Comparison of ENCODE assay signal across 1 cellular context in the genomic region with DNA sequence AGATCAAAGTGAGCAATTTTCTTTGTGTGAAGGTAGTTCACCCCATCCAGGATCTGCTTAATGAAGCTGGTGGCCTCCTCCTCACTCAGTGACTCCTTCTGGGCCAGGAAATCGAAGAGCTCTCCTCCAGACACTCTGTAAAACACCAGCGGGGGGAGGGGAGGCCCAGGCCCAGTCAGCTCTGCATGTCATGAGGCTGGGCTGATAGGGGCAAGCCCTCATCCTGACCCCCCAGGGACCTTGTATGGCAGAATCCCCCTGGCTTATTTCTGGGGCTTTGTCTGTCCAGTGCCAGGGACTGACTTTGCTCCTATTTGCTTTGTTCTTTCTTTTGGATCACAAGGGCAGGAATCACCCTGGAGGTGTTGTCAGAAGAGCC.
TF ChIP-seq lines count a peak whose summit lies in the region.

No MANE protein-coding gene starts in this region.

TF ChIP-seq in K562, 482 proteins besides CTCF, POLR2A, EP300 and RAD21 (continued from another document):
- TF ChIP-seq, protein P1, sequence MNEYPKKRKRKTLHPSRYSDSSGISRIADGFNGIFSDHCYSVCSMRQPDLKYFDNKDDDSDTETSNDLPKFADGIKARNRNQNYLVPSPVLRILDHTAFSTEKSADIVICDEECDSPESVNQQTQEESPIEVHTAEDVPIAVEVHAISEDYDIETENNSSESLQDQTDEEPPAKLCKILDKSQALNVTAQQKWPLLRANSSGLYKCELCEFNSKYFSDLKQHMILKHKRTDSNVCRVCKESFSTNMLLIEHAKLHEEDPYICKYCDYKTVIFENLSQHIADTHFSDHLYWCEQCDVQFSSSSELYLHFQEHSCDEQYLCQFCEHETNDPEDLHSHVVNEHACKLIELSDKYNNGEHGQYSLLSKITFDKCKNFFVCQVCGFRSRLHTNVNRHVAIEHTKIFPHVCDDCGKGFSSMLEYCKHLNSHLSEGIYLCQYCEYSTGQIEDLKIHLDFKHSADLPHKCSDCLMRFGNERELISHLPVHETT (CRISPR knock-in tag; conservative IDR thresholded peaks at IDR 0.05 in 1 of 2, IDR thresholded peaks at IDR 0.05 in 1 of 2): 0 out of 4 replicates have a peak, but pooled peaks of 1 of the 2 experiments have one; percentile 33
- TF ChIP-seq MIER1 (IDR thresholded peaks at IDR 0.05; ENCODE audit: low read depth) (no peak), JUN (IDR thresholded peaks at IDR 0.05; ENCODE audit: borderline replicate concordance, low read depth, low read length) (no peak), JUN (CRISPR knock-in tag; IDR thresholded peaks at IDR 0.05; ENCODE audit: borderline replicate concordance) (no peak), CREB3 (tag; conservative IDR thresholded peaks at IDR 0.05; ENCODE audit: low read depth) (no peak), KDM4B (IDR thresholded peaks at IDR 0.05; ENCODE audit: borderline replicate concordance in 2 of 2, low read depth in 1 of 2) (no peak), CHD2 (IDR thresholded peaks at IDR 0.05; ENCODE audit: low read depth, low read length) (no peak), THAP7 (CRISPR knock-in tag; IDR thresholded peaks at IDR 0.05) (no peak), MBD2 (IDR thresholded peaks at IDR 0.05; ENCODE audit: borderline replicate concordance, low read depth) (no peak), XRCC3 (IDR thresholded peaks at IDR 0.05) (no peak), ETV1 (tag; conservative IDR thresholded peaks at IDR 0.05; ENCODE audit: low read depth) (0 out of 2 replicates have a peak, but pooled peaks have one; percentile 4), TFAM (CRISPR knock-in tag; conservative IDR thresholded peaks at IDR 0.05) (no peak), DPF2 (IDR thresholded peaks at IDR 0.05) (no peak), CREM (IDR thresholded peaks at IDR 0.05; ENCODE audit: low read depth) (0 out of 2 replicates have a peak, but pooled peaks have one; percentile 12), ZNF511 (CRISPR knock-in tag; IDR thresholded peaks at IDR 0.05) (no peak), NR4A1 (CRISPR knock-in tag; IDR thresholded peaks at IDR 0.05) (no peak), NR4A1 (tag; IDR thresholded peaks at IDR 0.05) (no peak), BCOR (IDR thresholded peaks at IDR 0.05) (no peak), ZBTB7A (IDR thresholded peaks at IDR 0.05; ENCODE audit: borderline replicate concordance, control insufficient read depth, low read depth, low read length) (peak; percentile 36; the same call in 1 of the 2 replicates), ZNF212 (CRISPR knock-in tag; IDR thresholded peaks at IDR 0.05) (no peak), ZNF57 (CRISPR knock-in tag; IDR thresholded peaks at IDR 0.05) (no peak), ETV6 (IDR thresholded peaks at IDR 0.05; ENCODE audit: borderline replicate concordance in 1 of 2, low read depth in 2 of 2, low read length in 1 of 2) (no peak), ETV6 (CRISPR knock-in tag; IDR thresholded peaks at IDR 0.05; ENCODE audit: borderline replicate concordance) (no peak), RFX7 (CRISPR knock-in tag; IDR thresholded peaks at IDR 0.05) (no peak), HNRNPLL (IDR thresholded peaks at IDR 0.05; ENCODE audit: low read depth, low read length, poor library complexity, severe bottlenecking) (no peak), NFATC3 (IDR thresholded peaks at IDR 0.05) (no peak)
- TF ChIP-seq, protein P2, sequence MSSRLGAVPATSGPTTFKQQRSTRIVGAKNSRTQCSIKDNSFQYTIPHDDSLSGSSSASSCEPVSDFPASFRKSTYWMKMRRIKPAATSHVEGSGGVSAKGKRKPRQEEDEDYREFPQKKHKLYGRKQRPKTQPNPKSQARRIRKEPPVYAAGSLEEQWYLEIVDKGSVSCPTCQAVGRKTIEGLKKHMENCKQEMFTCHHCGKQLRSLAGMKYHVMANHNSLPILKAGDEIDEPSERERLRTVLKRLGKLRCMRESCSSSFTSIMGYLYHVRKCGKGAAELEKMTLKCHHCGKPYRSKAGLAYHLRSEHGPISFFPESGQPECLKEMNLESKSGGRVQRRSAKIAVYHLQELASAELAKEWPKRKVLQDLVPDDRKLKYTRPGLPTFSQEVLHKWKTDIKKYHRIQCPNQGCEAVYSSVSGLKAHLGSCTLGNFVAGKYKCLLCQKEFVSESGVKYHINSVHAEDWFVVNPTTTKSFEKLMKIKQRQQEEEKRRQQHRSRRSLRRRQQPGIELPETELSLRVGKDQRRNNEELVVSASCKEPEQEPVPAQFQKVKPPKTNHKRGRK (tag; IDR thresholded peaks at IDR 0.05): no peak
- TF ChIP-seq, protein P3, sequence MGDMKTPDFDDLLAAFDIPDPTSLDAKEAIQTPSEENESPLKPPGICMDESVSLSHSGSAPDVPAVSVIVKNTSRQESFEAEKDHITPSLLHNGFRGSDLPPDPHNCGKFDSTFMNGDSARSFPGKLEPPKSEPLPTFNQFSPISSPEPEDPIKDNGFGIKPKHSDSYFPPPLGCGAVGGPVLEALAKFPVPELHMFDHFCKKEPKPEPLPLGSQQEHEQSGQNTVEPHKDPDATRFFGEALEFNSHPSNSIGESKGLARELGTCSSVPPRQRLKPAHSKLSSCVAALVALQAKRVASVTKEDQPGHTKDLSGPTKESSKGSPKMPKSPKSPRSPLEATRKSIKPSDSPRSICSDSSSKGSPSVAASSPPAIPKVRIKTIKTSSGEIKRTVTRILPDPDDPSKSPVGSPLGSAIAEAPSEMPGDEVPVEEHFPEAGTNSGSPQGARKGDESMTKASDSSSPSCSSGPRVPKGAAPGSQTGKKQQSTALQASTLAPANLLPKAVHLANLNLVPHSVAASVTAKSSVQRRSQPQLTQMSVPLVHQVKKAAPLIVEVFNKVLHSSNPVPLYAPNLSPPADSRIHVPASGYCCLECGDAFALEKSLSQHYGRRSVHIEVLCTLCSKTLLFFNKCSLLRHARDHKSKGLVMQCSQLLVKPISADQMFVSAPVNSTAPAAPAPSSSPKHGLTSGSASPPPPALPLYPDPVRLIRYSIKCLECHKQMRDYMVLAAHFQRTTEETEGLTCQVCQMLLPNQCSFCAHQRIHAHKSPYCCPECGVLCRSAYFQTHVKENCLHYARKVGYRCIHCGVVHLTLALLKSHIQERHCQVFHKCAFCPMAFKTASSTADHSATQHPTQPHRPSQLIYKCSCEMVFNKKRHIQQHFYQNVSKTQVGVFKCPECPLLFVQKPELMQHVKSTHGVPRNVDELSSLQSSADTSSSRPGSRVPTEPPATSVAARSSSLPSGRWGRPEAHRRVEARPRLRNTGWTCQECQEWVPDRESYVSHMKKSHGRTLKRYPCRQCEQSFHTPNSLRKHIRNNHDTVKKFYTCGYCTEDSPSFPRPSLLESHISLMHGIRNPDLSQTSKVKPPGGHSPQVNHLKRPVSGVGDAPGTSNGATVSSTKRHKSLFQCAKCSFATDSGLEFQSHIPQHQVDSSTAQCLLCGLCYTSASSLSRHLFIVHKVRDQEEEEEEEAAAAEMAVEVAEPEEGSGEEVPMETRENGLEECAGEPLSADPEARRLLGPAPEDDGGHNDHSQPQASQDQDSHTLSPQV (IDR thresholded peaks at IDR 0.05): 0 out of 2 replicates have a peak, but pooled peaks have one; percentile 54
- TF ChIP-seq, protein P4, sequence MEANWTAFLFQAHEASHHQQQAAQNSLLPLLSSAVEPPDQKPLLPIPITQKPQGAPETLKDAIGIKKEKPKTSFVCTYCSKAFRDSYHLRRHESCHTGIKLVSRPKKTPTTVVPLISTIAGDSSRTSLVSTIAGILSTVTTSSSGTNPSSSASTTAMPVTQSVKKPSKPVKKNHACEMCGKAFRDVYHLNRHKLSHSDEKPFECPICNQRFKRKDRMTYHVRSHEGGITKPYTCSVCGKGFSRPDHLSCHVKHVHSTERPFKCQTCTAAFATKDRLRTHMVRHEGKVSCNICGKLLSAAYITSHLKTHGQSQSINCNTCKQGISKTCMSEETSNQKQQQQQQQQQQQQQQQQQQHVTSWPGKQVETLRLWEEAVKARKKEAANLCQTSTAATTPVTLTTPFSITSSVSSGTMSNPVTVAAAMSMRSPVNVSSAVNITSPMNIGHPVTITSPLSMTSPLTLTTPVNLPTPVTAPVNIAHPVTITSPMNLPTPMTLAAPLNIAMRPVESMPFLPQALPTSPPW (CRISPR knock-in tag; IDR thresholded peaks at IDR 0.05): peak; percentile 53
- TF ChIP-seq, protein P5, sequence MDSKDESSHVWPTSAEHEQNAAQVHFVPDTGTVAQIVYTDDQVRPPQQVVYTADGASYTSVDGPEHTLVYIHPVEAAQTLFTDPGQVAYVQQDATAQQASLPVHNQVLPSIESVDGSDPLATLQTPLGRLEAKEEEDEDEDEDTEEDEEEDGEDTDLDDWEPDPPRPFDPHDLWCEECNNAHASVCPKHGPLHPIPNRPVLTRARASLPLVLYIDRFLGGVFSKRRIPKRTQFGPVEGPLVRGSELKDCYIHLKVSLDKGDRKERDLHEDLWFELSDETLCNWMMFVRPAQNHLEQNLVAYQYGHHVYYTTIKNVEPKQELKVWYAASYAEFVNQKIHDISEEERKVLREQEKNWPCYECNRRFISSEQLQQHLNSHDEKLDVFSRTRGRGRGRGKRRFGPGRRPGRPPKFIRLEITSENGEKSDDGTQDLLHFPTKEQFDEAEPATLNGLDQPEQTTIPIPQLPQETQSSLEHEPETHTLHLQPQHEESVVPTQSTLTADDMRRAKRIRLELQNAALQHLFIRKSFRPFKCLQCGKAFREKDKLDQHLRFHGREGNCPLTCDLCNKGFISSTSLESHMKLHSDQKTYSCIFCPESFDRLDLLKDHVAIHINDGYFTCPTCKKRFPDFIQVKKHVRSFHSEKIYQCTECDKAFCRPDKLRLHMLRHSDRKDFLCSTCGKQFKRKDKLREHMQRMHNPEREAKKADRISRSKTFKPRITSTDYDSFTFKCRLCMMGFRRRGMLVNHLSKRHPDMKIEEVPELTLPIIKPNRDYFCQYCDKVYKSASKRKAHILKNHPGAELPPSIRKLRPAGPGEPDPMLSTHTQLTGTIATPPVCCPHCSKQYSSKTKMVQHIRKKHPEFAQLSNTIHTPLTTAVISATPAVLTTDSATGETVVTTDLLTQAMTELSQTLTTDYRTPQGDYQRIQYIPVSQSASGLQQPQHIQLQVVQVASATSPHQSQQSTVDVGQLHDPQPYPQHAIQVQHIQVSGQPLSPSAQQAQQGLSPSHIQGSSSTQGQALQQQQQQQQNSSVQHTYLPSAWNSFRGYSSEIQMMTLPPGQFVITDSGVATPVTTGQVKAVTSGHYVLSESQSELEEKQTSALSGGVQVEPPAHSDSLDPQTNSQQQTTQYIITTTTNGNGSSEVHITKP (IDR thresholded peaks at IDR 0.05; ENCODE audit: partially characterized antibody): no peak
